8 cellular contexts compared by ENCODE assay signal in genomic region chr19:14059093-14059480, GRCh38. TPM values are rescaled to one million over a fixed set of nuclear protein-coding genes. Genes with fewer than 3 reads are reported as not detected.
DNase-seq lines count a peak whose midpoint lies in the region; ATAC-seq and TF ChIP-seq lines count a peak whose summit lies in the region.

No MANE protein-coding gene starts in this region.

- H2AFZ ChIP-seq in Karpas-422 (ENCODE audit: low read length): no peak overlapping the region

- H3K4me3 ChIP-seq in AG09309 (ENCODE audit: control insufficient read depth, low read depth, low read length) (no peak overlapping the region), Karpas-422 (ENCODE audit: low read length) (no peak overlapping the region)

- peak; percentile 77 for TF ChIP-seq CTCF in AG09309 (IDR thresholded peaks at IDR 0.05; ENCODE audit: control insufficient read depth, insufficient read depth, low read depth, low read length, missing control alignments)

- ATAC-seq in left colon (peak; percentile 26), GM21529 (IDR thresholded peaks at IDR 0.05; ENCODE audit: unreplicated experiment) (no peak), GM18519 (IDR thresholded peaks at IDR 0.05; ENCODE audit: low FRiP score, unreplicated experiment) (no peak), HG02970 (IDR thresholded peaks at IDR 0.05; ENCODE audit: low FRiP score, unreplicated experiment) (no peak)

- H3K4me1 ChIP-seq in Karpas-422 (ENCODE audit: low read length): no peaks in the 10 kb centered on the region; the same call in 1 of the 2 replicates

- H3K27ac ChIP-seq in Karpas-422 (ENCODE audit: low read length): no peak overlapping the region

- no peaks in the 10 kb centered on the region for H3K27me3 ChIP-seq in Karpas-422 (ENCODE audit: low read length)

- DNase-seq in AG09309 (ENCODE audit: low read depth) (no peak), Karpas-422 (peak; percentile 80), left colon (no peak), NCI-H2227 (lab: John Stamatoyannopoulos, UW; ENCODE audit: unreplicated experiment) (no peak)
- DNase-seq in activated gamma-delta T cell treated with anti-CD3 and anti-CD28 coated beads, Interleukin-2, amount 50 U/mL, for 16 hours (ENCODE audit: low read depth): peak; percentile 26

- no peak overlapping the region for H3K9ac ChIP-seq in Karpas-422 (ENCODE audit: low read length)

- H3K9me3 ChIP-seq in Karpas-422 (ENCODE audit: low read length): no peaks in the 10 kb centered on the region

- no peaks in the 10 kb centered on the region for H3K9me2 ChIP-seq in Karpas-422 (replicated peaks; ENCODE audit: insufficient read depth, low read length)

- intact Hi-C loops in left colon (cut with DNase I, micrococcal nuclease): loop anchor here in 1 of 2 donors (5.0 kb wide), 1 partner anchor 182 kb away; the partner anchor contains the start of gene NANOS3

- H4K20me1 ChIP-seq in Karpas-422 (ENCODE audit: insufficient read depth, low read depth, low read length): no peaks in the 10 kb centered on the region

- no peaks in the 10 kb centered on the region for H3K36me3 ChIP-seq in Karpas-422 (ENCODE audit: insufficient read depth, low read length)

- no peaks in the 10 kb centered on the region for H3K79me2 ChIP-seq in Karpas-422 (ENCODE audit: low read length)

- H3K4me2 ChIP-seq in Karpas-422 (ENCODE audit: low read depth, low read length, poor library complexity, severe bottlenecking): no peak overlapping the region

RNA-seq across cellular contexts. Expression of gene PALM3, which starts 2.8 kb away (rescaled TPM):
- not detected in 2 replicates for total RNA-seq in Karpas-422 (2014; rRNA removed; shearing (Covaris generic); ENCODE audit: low replicate concordance)
- total RNA-seq in left colon: under 1 TPM; 0.59 to 0.79 TPM

RNA-seq across cellular contexts. Expression of gene MISP3, which starts 13.5 kb away (rescaled TPM):
- total RNA-seq in Karpas-422 (2014; rRNA removed; shearing (Covaris generic); ENCODE audit: low replicate concordance): 0.71 and 4.2 TPM in 2 replicates
- total RNA-seq in left colon: 10 to 100 TPM; 32.9 to 40.3 TPM

RNA-seq across cellular contexts. Expression of gene C19orf67, which starts 26.5 kb away (rescaled TPM):
- 0.37 and 2.8 TPM in 2 replicates for total RNA-seq in Karpas-422 (2014; rRNA removed; shearing (Covaris generic); ENCODE audit: low replicate concordance)
- total RNA-seq in left colon: under 1 TPM in 1 of 2 donors, not detected in 1; 0.42 TPM

RNA-seq across cellular contexts. Expression of gene IL27RA, which starts 27.5 kb away (rescaled TPM):
- 0.67 and 1.9 TPM in 2 replicates for total RNA-seq in Karpas-422 (2014; rRNA removed; shearing (Covaris generic); ENCODE audit: low replicate concordance)
- 1 to 10 TPM; 1.9 to 3.6 TPM for total RNA-seq in left colon

RNA-seq across cellular contexts. Expression of gene RLN3, which starts 31.1 kb away (rescaled TPM):
- not detected in 2 replicates for total RNA-seq in Karpas-422 (2014; rRNA removed; shearing (Covaris generic); ENCODE audit: low replicate concordance)
- not detected for total RNA-seq in left colon

Comparison
In these comparisons a context has a peak if more than half of its experiments do, and no peak if none do; other contexts are left out.
1. DNase-seq: peak in Karpas-422 (single experiment) and activated gamma-delta T cell treated with anti-CD3 and anti-CD28 coated beads, Interleukin-2, amount 50 U/mL, for 16 hours (single experiment); none in AG09309 (single experiment), left colon (0 of 2) and NCI-H2227 (single experiment).